22 cellular contexts compared by ENCODE assay signal in genomic region chr6:56940977-56941376, GRCh38. TPM values are rescaled to one million over a fixed set of nuclear protein-coding genes. Genes with fewer than 3 reads are reported as not detected.
DNase-seq lines count a peak whose midpoint lies in the region; ATAC-seq, FAIRE-seq and TF ChIP-seq lines count a peak whose summit lies in the region.
"Had no signal": no experiment of that assay in that cellular context is flagged by ENCODE, and none has a peak within 500 bp of the region (broad histone marks: within the 10 kb centered on the region; RNA-seq: fewer than 3 reads in every experiment).

No MANE protein-coding gene starts in this region.

- TF ChIP-seq POLR2A in HepG2 (IDR thresholded peaks at IDR 0.05; ENCODE audit: insufficient read depth in 1 of 2, low read depth in 2 of 2, low read length in 2 of 2) (no peak), right lobe of liver (IDR thresholded peaks at IDR 0.05) (no peak), HCT116 (IDR thresholded peaks at IDR 0.05; ENCODE audit: borderline replicate concordance, extremely low read depth, insufficient read depth, insufficient read length) (no peak), K562 (conservative IDR thresholded peaks at IDR 0.05) (no peak)

- ATAC-seq in HepG2 (no peak), right lobe of liver (no peak), HCT116 (no peak), K562 (no peak)
- ATAC-seq: CD8-positive, alpha-beta T cell; GM12878 had no signal

- H3K79me2 ChIP-seq in HepG2 (ENCODE audit: insufficient read depth, low read length): no peaks in the 10 kb centered on the region
- H3K79me2 ChIP-seq in HCT116 (ENCODE audit: insufficient read depth, low read length): peaks cover 18% of the 10 kb centered on the region
- no peaks in the 10 kb centered on the region for H3K79me2 ChIP-seq in K562 (ENCODE audit: control insufficient read depth, insufficient read depth, low read length)

- H3K27me3 ChIP-seq in HepG2 (ENCODE audit: control insufficient read depth in 1 of 2, insufficient read depth in 2 of 2, low read length in 2 of 2) (no peaks in the 10 kb centered on the region), right lobe of liver (no peaks in the 10 kb centered on the region), HCT116 (ENCODE audit: insufficient read depth, low read length) (no peaks in the 10 kb centered on the region), K562 (ENCODE audit: control insufficient read depth in 2 of 2, insufficient read depth in 2 of 2, low read length in 2 of 2) (no peaks in the 10 kb centered on the region), small intestine (ENCODE audit: control insufficient read depth in 2 of 2, insufficient read depth in 2 of 2, low read length in 2 of 2) (no peaks in the 10 kb centered on the region)
- H3K27me3 ChIP-seq: BLaER1 had no signal

- no peak overlapping the region for H3K27ac Mint-ChIP-seq in CD14-positive monocyte
- H3K27ac Mint-ChIP-seq: CD4-positive, alpha-beta T cell; CD8-positive, alpha-beta T cell had no signal

- TF ChIP-seq RAD21 in HepG2 (CRISPR knock-in tag; IDR thresholded peaks at IDR 0.05) (no peak), HCT116 (IDR thresholded peaks at IDR 0.05; ENCODE audit: low read depth) (no peak), K562 (CRISPR knock-in tag; conservative IDR thresholded peaks at IDR 0.05 in 1 of 2, IDR thresholded peaks at IDR 0.05 in 1 of 2) (no peak)

- CTCF ChIA-PET in HepG2 (lab: Yijun Ruan, JAX; ENCODE audit: low intra/inter-chr PET ratio, low total read pairs) (no interaction called here), HCT116 (lab: Charles Lee) (no interaction called here), K562 (lab: Yijun Ruan, JAX; ENCODE audit: low intra/inter-chr PET ratio) (no interaction called here)

- H3K27me3 Mint-ChIP-seq in CD14-positive monocyte (ENCODE audit: low read depth in 3 of 3): peaks cover 0 to 2% (median 0%) of the 10 kb centered on the region in 3 donors

- RAD21 ChIA-PET in HCT116 (lab: Charles Lee; ENCODE audit: low non-redundant PET in 1 of 2, low total read pairs in 2 of 2, uncharacterized antibody in 2 of 2, unreplicated experiment in 2 of 2): no interaction called here

- no peaks in the 10 kb centered on the region for H3K9me2 ChIP-seq in HCT116 (ENCODE audit: insufficient read depth)

- no peak overlapping the region for H3K27ac ChIP-seq in HepG2 (ENCODE audit: extremely low read length, insufficient read depth, low read length)
- H3K27ac ChIP-seq in right lobe of liver: no peak overlapping the region
- H3K27ac ChIP-seq in HCT116 (ENCODE audit: low read depth, low read length): peak overlapping the region; percentile 83
- no peak overlapping the region for H3K27ac ChIP-seq in K562 (ENCODE audit: extremely low read depth, low read depth, low read length)
- H3K27ac ChIP-seq in small intestine (ENCODE audit: low read depth in 1 of 2, low read length in 1 of 2): no peak overlapping the region
- H3K27ac ChIP-seq: 22Rv1, BLaER1 had no signal

- H3K4me3 Mint-ChIP-seq in CD14-positive monocyte: no peak overlapping the region
- H3K4me3 Mint-ChIP-seq: CD4-positive, alpha-beta T cell; CD8-positive, alpha-beta T cell had no signal

- TF ChIP-seq CTCF in HepG2 (CRISPR knock-in tag; IDR thresholded peaks at IDR 0.05) (no peak), right lobe of liver (IDR thresholded peaks at IDR 0.05) (no peak), HCT116 (IDR thresholded peaks at IDR 0.05 in 2 of 3, conservative IDR thresholded peaks at IDR 0.05 in 1 of 3; ENCODE audit: borderline replicate concordance in 1 of 3, insufficient read depth in 1 of 3, low read depth in 2 of 3, low read length in 2 of 3) (no peak), K562 (IDR thresholded peaks at IDR 0.05 in 2 of 3, conservative IDR thresholded peaks at IDR 0.05 in 1 of 3; ENCODE audit: insufficient read depth in 2 of 3, low read depth in 1 of 3, low read length in 3 of 3) (no peak), CD14-positive monocyte (IDR thresholded peaks at IDR 0.05) (no peak)

- no peak for FAIRE-seq in HepG2 (lab: Jason Lieb, UNC)
- FAIRE-seq in K562 (lab: Jason Lieb, UNC): no peak
- peak; percentile 15 for FAIRE-seq in small intestine (lab: Jason Lieb, UNC)
- FAIRE-seq: GM12878, GM12892, GM18507 had no signal

- H3K4me1 ChIP-seq in HepG2 (ENCODE audit: insufficient read depth, low read length) (no peaks in the 10 kb centered on the region), right lobe of liver (no peaks in the 10 kb centered on the region), HCT116 (ENCODE audit: control insufficient read depth in 1 of 2, insufficient read depth in 2 of 2, low read length in 2 of 2) (peaks cover 38 to 49% of the 10 kb centered on the region in 2 experiments), K562 (replicated peaks in 1 of 2; ENCODE audit: control insufficient read depth in 2 of 2, insufficient read depth in 2 of 2, low read length in 2 of 2) (peaks cover 0 to 4% of the 10 kb centered on the region in 2 experiments; a peak in 1 of 5 replicates), small intestine (ENCODE audit: control insufficient read depth in 2 of 2, insufficient read depth in 1 of 2, low read depth in 1 of 2, low read length in 1 of 2) (no peaks in the 10 kb centered on the region)
- H3K4me1 ChIP-seq: BE2C, Caco-2 had no signal

- H3K9ac ChIP-seq in HepG2 (ENCODE audit: insufficient read depth, low read depth, low read length) (no peak overlapping the region), HCT116 (ENCODE audit: low read length) (no peak overlapping the region), K562 (ENCODE audit: insufficient read depth in 1 of 2, low read depth in 2 of 2, low read length in 2 of 2) (no peak overlapping the region)
- H3K9ac ChIP-seq: BLaER1 had no signal

- 0 out of 2 replicates have a peak, but pooled peaks cover 5% of the 10 kb centered on the region for H3K9me3 ChIP-seq in HepG2 (ENCODE audit: low read length)
- no peaks in the 10 kb centered on the region for H3K9me3 ChIP-seq in right lobe of liver
- peaks cover 0 to 11% of the 10 kb centered on the region in 2 experiments; a peak in 2 of 4 replicates for H3K9me3 ChIP-seq in HCT116 (ENCODE audit: control insufficient read depth in 1 of 2, insufficient read depth in 1 of 2, low read depth in 1 of 2, low read length in 2 of 2)
- no peaks in the 10 kb centered on the region for H3K9me3 ChIP-seq in K562 (replicated peaks; ENCODE audit: control insufficient read depth, insufficient read depth, low read depth, low read length)
- H3K9me3 ChIP-seq in small intestine (ENCODE audit: control insufficient read depth, low read depth): no peaks in the 10 kb centered on the region
- H3K9me3 ChIP-seq: BE2C had no signal

- H3K36me3 ChIP-seq in HepG2 (replicated peaks in 1 of 2; ENCODE audit: control insufficient read depth in 1 of 2, insufficient read depth in 2 of 2, low read length in 2 of 2) (no peaks in the 10 kb centered on the region), right lobe of liver (no peaks in the 10 kb centered on the region), HCT116 (ENCODE audit: control insufficient read depth in 1 of 2, insufficient read depth in 2 of 2, low read length in 2 of 2) (peaks cover 0 to 13% of the 10 kb centered on the region in 2 experiments; a peak in 2 of 4 replicates), K562 (ENCODE audit: control insufficient read depth, insufficient read depth, low read length) (no peaks in the 10 kb centered on the region), small intestine (ENCODE audit: control insufficient read depth in 2 of 2, insufficient read depth in 2 of 2, low read length in 2 of 2) (no peaks in the 10 kb centered on the region)
- H3K36me3 ChIP-seq: BE2C, BLaER1 had no signal

- intact Hi-C loops in HepG2 (cut with micrococcal nuclease; ENCODE audit: unreplicated experiment): no loop called here
- intact Hi-C loops in right lobe of liver (cut with DNase I): no loop called here
- intact Hi-C loops in HCT116 (cut with micrococcal nuclease): no loop called here
- intact Hi-C loops in K562 (cut with micrococcal nuclease): no loop called here
- intact Hi-C loops in CD14-positive monocyte (cut with micrococcal nuclease): no loop called here

- POLR2A ChIA-PET in HepG2 (lab: Yijun Ruan, JAX): no interaction called here
- POLR2A ChIA-PET in HCT116 (lab: Charles Lee): no interaction called here
- POLR2A ChIA-PET in K562 (lab: Yijun Ruan, JAX): interaction anchor here (0.5 to 0.7 kb wide), 2 partner anchors 10 to 110 kb away, joined by 3 read pairs; no protein-coding TSS in a partner anchor

- H3K4me2 ChIP-seq in HepG2 (ENCODE audit: low read depth, low read length) (no peak overlapping the region), HCT116 (ENCODE audit: low read length) (peak overlapping the region; percentile 80; the same call in 1 of the 2 replicates), K562 (ENCODE audit: insufficient read depth, low read length) (no peak overlapping the region)
- H3K4me2 ChIP-seq: BLaER1 had no signal

- H3K9me3 Mint-ChIP-seq in CD14-positive monocyte: peaks cover 9 to 15% (median 11%) of the 10 kb centered on the region in 7 donors

- H3K9me1 ChIP-seq in K562 (ENCODE audit: control insufficient read depth, insufficient read depth, low read length): no peaks in the 10 kb centered on the region

- no TSS peak for BruUV-seq in HepG2 (replicated peaks; lab: Mats Ljungman, UMichigan)
- no TSS peak for BruUV-seq in HCT116 (replicated peaks; lab: Mats Ljungman, UMichigan)
- no TSS peak for BruUV-seq in K562 (replicated peaks; lab: Mats Ljungman, UMichigan)

- TF ChIP-seq EP300 in HepG2 (IDR thresholded peaks at IDR 0.05; ENCODE audit: low read depth in 2 of 2, low read length in 2 of 2): no peak
- no peak for TF ChIP-seq EP300 in HepG2 (CRISPR knock-in tag; IDR thresholded peaks at IDR 0.05; ENCODE audit: borderline replicate concordance)
- TF ChIP-seq EP300 in K562 (IDR thresholded peaks at IDR 0.05; ENCODE audit: low read length): no peak

- DNase-seq in HepG2 (ENCODE audit: low spot score) (no peak), right lobe of liver (no peak), HCT116 (ENCODE audit: low read depth, low spot score) (no peak), K562 (ENCODE audit: extremely low read depth in 1 of 4, low spot score in 3 of 4) (no peak), small intestine (no peak), cerebellar cortex (ENCODE audit: low spot score) (no peak), CD14-positive monocyte (ENCODE audit: low spot score) (no peak), NOMO-1 treated with DMSO at 0.1 percent for 48 hours (lab: John Stamatoyannopoulos, UW; ENCODE audit: unreplicated experiment) (no peak)
- DNase-seq: ACHN; BE2C; C1 segment of cervical spinal cord; Caco-2; Calu3; CD4-positive, alpha-beta T cell; CD8-positive, alpha-beta T cell; DMS79 treated with DMSO at 0.1 percent for 48 hours; GDM1 had no signal

- in situ Hi-C loops in HepG2 (cut with HindIII; ENCODE audit: extremely low pct_ligation_motif_present, low pct_unique_long_range_greater_than_20kb): no loop called here
- in situ Hi-C loops in K562 (cut with MboI): no loop called here

- H3K4me3 ChIP-seq in HepG2 (replicated peaks in 1 of 3; ENCODE audit: insufficient read depth in 1 of 3, low read depth in 2 of 3, low read length in 3 of 3) (no peak overlapping the region), right lobe of liver (no peak overlapping the region), HCT116 (replicated peaks in 1 of 2; ENCODE audit: low read depth in 1 of 2, low read length in 2 of 2) (no peak overlapping the region), K562 (no peak overlapping the region), small intestine (ENCODE audit: low read depth in 1 of 2, low read length in 2 of 2) (no peak overlapping the region)
- H3K4me3 ChIP-seq: BLaER1, GM12878 had no signal

- no peak overlapping the region for H2AFZ ChIP-seq in HepG2 (ENCODE audit: low read length)
- H2AFZ ChIP-seq in HCT116 (ENCODE audit: low read depth, low read length, poor library complexity, severe bottlenecking): no peak overlapping the region
- H2AFZ ChIP-seq in K562 (ENCODE audit: low read depth, low read length): no peak overlapping the region

- peaks cover 0 to 3% of the 10 kb centered on the region in 2 donors for H3K36me3 Mint-ChIP-seq in CD14-positive monocyte
- H3K36me3 Mint-ChIP-seq: CD8-positive, alpha-beta T cell had no signal

- H4K20me1 ChIP-seq in HepG2 (ENCODE audit: insufficient read depth, low read length): no peaks in the 10 kb centered on the region
- H4K20me1 ChIP-seq in HCT116 (ENCODE audit: insufficient read depth): no peaks in the 10 kb centered on the region
- no peaks in the 10 kb centered on the region for H4K20me1 ChIP-seq in K562 (replicated peaks; ENCODE audit: control insufficient read depth, insufficient read depth, low read length)
- H4K20me1 ChIP-seq: BLaER1 had no signal

- H3K4me1 Mint-ChIP-seq in CD14-positive monocyte: no peaks in the 10 kb centered on the region

RNA-seq across cellular contexts. Expression of gene BEND6, which starts 13.9 kb away (rescaled TPM):
- total RNA-seq in HepG2 (2016; rRNA removed; fragmentation: Illumina TruSeq; extraction: Trizol) (0.20 and 0.25 TPM in 2 replicates), right lobe of liver (not detected), HCT116 (2021; ENCODE audit: unreplicated experiment) (4.0 TPM), K562 (2014; rRNA removed) (0.86 TPM in 2 replicates), K562 (2014; rRNA removed; fragmentation: Illumina TruSeq; extraction: Trizol) (1.5 and 1.7 TPM in 2 replicates), K562 (2015; rRNA removed; fragmentation: Illumina TruSeq; extraction: Trizol) (1.4 TPM in 2 replicates), K562 (2021) (0.74 and 1.1 TPM in 2 replicates)
- 0.44 and 0.71 TPM in 2 replicates for total RNA-seq in HepG2 (2016; cell fraction: cytosol; rRNA removed; fragmentation: Illumina TruSeq; extraction: Trizol; ENCODE audit: low read depth)
- 0.12 and 0.43 TPM in 2 replicates for total RNA-seq in HepG2 (2016; cell fraction: insoluble cytoplasmic fraction; rRNA removed; fragmentation: Illumina TruSeq; extraction: Trizol)
- 0.43 and 0.55 TPM in 2 replicates for total RNA-seq in HepG2 (2016; cell fraction: membrane; rRNA removed; fragmentation: Illumina TruSeq; extraction: Trizol)
- total RNA-seq in HepG2 (2016; cell fraction: nucleus; rRNA removed; fragmentation: Illumina TruSeq; extraction: Trizol): 0.09 and 0.25 TPM in 2 replicates
- polyA plus RNA-seq in HepG2 (2011; rRNA removed) (0.10 and 0.21 TPM in 2 replicates), K562 (2011; rRNA removed) (0.34 and 0.39 TPM in 2 replicates), K562 (2014; fragmentation: Illumina TruSeq; extraction: Trizol) (1.2 and 2.3 TPM in 2 replicates), K562 (2014; fragmentation: Nextera tagmentation; extraction: Ambion mirVana) (under 1 TPM; 0.37 to 0.52 TPM), K562 (2014; rRNA removed) (1.4 and 4.0 TPM in 2 replicates), small intestine (under 1 TPM in 2 of 3 donors, not detected in 1; 0.34 to 0.54 TPM), CD14-positive monocyte (not detected)
- polyA plus RNA-seq in HepG2 (2011; cell fraction: cytosol; rRNA removed): 0.09 and 0.13 TPM in 2 replicates
- not detected in 2 replicates for polyA plus RNA-seq in HepG2 (2011; cell fraction: nucleus; rRNA removed)
- polyA plus RNA-seq in HepG2 (2012): 0.12 and 0.29 TPM in 2 replicates
- polyA plus RNA-seq in HepG2 (2016; cell fraction: cytosol; fragmentation: Illumina TruSeq; extraction: Trizol; ENCODE audit: low read depth): 0.19 and 0.40 TPM in 2 replicates
- polyA plus RNA-seq in HepG2 (2016; cell fraction: insoluble cytoplasmic fraction; fragmentation: Illumina TruSeq; extraction: Trizol; ENCODE audit: low read depth): 0.21 and 0.35 TPM in 2 replicates
- polyA plus RNA-seq in HepG2 (2016; cell fraction: membrane; fragmentation: Illumina TruSeq; extraction: Trizol; ENCODE audit: low read depth): 0.33 and 0.54 TPM in 2 replicates
- polyA plus RNA-seq in HepG2 (2016; cell fraction: nucleus; fragmentation: Illumina TruSeq; extraction: Trizol; ENCODE audit: insufficient read depth, low read depth): 0.12 TPM in 1 of 2 replicates, not detected in the other
- 0.04 and 0.37 TPM in 2 replicates for polyA minus RNA-seq in HepG2 (2011; rRNA and poly(A)+ RNA removed; ENCODE audit: low replicate concordance)
- polyA minus RNA-seq in HepG2 (2011; cell fraction: cytosol; rRNA and poly(A)+ RNA removed): 0.20 TPM in 1 of 2 replicates, not detected in the other
- polyA minus RNA-seq in HepG2 (2011; cell fraction: nucleus; rRNA and poly(A)+ RNA removed): 0.12 and 0.13 TPM in 2 replicates
- 0.69 and 1.3 TPM in 2 replicates for polyA plus RNA-seq in HCT116 (2012)
- total RNA-seq in K562 (2011; cell fraction: chromatin; rRNA removed; ENCODE audit: low replicate concordance): 0.42 and 0.83 TPM in 2 replicates
- total RNA-seq in K562 (2011; cell fraction: nucleolus; rRNA removed): 0.17 TPM in 1 of 2 replicates, not detected in the other
- 0.23 TPM in 1 of 2 replicates, not detected in the other for total RNA-seq in K562 (2011; cell fraction: nucleoplasm; rRNA removed)
- 0.06 and 0.24 TPM in 2 replicates for polyA plus RNA-seq in K562 (2011; cell fraction: cytosol; rRNA removed)
- polyA plus RNA-seq in K562 (2011; cell fraction: nucleus; rRNA removed): 0.13 and 0.18 TPM in 2 replicates
- polyA plus RNA-seq in K562 (2012): 1.2 and 1.9 TPM in 2 replicates
- 0.32 and 0.48 TPM in 2 replicates for polyA minus RNA-seq in K562 (2011; rRNA and poly(A)+ RNA removed)
- not detected in 2 replicates for polyA minus RNA-seq in K562 (2011; cell fraction: cytosol; rRNA and poly(A)+ RNA removed)
- polyA minus RNA-seq in K562 (2011; cell fraction: nucleus; rRNA and poly(A)+ RNA removed): under 0.01 and 0.44 TPM in 2 replicates
- total RNA-seq: Caco-2; CD4-positive, alpha-beta T cell; CD8-positive, alpha-beta T cell had no signal
